ENCODE assay signal across 24 cellular contexts in the genomic region with DNA sequence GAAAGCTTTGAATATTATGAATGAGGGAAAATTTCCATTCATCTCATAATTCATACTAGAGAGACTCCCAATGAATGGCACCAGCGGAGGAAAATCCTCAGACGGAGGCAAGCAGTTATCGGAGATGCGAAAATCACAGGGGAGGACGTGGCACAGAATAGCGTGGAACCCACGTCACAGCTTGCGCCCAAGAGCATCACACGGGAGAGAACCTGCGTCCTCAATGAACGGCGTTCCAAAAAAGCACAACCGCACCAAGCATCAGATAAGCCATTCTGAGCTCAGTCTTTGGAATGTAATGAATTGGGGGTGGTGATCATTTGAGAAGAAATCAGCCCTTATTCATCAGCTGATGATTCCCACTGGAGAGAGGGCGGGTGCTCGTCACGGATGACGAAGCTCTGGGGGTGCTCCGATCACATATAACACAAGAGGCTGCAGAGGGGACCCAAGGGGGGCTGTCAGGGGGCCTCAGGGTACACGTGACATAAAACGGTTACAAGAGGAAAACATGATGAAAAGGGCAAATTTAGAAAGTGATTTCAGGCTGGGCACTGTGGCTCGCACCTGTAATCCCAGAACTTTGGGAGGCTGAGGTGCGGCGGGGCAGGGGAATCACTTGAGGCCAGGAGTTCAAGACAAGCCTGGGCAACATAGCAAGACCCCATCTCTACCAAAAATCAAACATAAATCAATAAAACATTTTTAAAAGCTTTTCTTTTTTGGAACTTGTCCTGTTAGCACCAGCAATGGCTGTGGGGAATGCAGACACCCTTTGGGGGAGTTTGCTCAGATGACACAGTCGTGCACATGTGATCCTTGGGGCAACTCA.
"Had no signal": no experiment of that assay in that cellular context is flagged by ENCODE, and none has a peak within 500 bp of the region (broad histone marks: within the 10 kb centered on the region; RNA-seq: fewer than 3 reads in every experiment).

No MANE protein-coding gene starts in this region.

- H3K4me3 ChIP-seq: dorsolateral prefrontal cortex, gastroesophageal sphincter, lung, right atrium auricular region, smooth muscle cell, stomach, testis, tibial artery had no signal

- H3K27me3 ChIP-seq: foreskin keratinocyte, right atrium auricular region, testis had no signal

- H3K9ac ChIP-seq: parathyroid adenoma had no signal

- H3K9me3 ChIP-seq: gastroesophageal sphincter, neutrophil, right atrium auricular region, stomach, testis, tibial artery had no signal

- H3K4me1 ChIP-seq: foreskin keratinocyte, parathyroid adenoma, right atrium auricular region, testis had no signal

- H3K36me3 ChIP-seq: gastroesophageal sphincter, neutrophil, right atrium auricular region, stomach, tibial artery had no signal

- H3K27ac ChIP-seq: dorsolateral prefrontal cortex, foreskin keratinocyte, gastroesophageal sphincter, neutrophil, parathyroid adenoma, right atrium auricular region, stomach, testis, tibial artery had no signal

- ATAC-seq: foreskin keratinocyte; gastroesophageal sphincter; left ventricle myocardium superior; natural killer cell treated with Interleukin-12 subunit alpha and Interleukin-12 subunit beta and Interleukin-15 and Interleukin-18, amount 100 ng/mL, for 72 hours; sciatic nerve had no signal

- DNase-seq: effector CD4-positive, alpha-beta T cell; foreskin keratinocyte; immature natural killer cell; islet precursor cell; kidney glomerular epithelial cell; left ventricle myocardium superior; stimulated activated CD4-positive, alpha-beta T cell treated with anti-CD3 and anti-CD28 coated beads, Interleukin-12 subunit alpha, Interleukin-12 subunit beta, amount 100 ng/mL, for 4 hours; stimulated activated CD4-positive, alpha-beta T cell treated with anti-CD3 and anti-CD28 coated beads, Interleukin-1b, Interleukin-23, amount 100 ng/mL, for 48 hours; stimulated activated CD4-positive, alpha-beta T cell treated with anti-CD3 and anti-CD28 coated beads, Interleukin-4, amount 100 ng/mL, for 1 hour; stimulated activated CD8-positive, alpha-beta memory T cell treated with anti-CD3 and anti-CD28 coated beads, Interleukin-4, amount 100 ng/mL, for 48 hours; stimulated activated naive CD4-positive, alpha-beta T cell; stomach; substantia nigra; testis; tibial artery had no signal
